ENCODE assay signal across 1 cellular context in genomic region chr14:102235275-102235897, GRCh38.
TF ChIP-seq lines count a peak whose summit lies in the region.

No MANE protein-coding gene starts in this region.

TF ChIP-seq in HepG2, 621 proteins besides CTCF, POLR2A, EP300 and RAD21 (continued from another document and continues in another):
- TF ChIP-seq, protein P1, sequence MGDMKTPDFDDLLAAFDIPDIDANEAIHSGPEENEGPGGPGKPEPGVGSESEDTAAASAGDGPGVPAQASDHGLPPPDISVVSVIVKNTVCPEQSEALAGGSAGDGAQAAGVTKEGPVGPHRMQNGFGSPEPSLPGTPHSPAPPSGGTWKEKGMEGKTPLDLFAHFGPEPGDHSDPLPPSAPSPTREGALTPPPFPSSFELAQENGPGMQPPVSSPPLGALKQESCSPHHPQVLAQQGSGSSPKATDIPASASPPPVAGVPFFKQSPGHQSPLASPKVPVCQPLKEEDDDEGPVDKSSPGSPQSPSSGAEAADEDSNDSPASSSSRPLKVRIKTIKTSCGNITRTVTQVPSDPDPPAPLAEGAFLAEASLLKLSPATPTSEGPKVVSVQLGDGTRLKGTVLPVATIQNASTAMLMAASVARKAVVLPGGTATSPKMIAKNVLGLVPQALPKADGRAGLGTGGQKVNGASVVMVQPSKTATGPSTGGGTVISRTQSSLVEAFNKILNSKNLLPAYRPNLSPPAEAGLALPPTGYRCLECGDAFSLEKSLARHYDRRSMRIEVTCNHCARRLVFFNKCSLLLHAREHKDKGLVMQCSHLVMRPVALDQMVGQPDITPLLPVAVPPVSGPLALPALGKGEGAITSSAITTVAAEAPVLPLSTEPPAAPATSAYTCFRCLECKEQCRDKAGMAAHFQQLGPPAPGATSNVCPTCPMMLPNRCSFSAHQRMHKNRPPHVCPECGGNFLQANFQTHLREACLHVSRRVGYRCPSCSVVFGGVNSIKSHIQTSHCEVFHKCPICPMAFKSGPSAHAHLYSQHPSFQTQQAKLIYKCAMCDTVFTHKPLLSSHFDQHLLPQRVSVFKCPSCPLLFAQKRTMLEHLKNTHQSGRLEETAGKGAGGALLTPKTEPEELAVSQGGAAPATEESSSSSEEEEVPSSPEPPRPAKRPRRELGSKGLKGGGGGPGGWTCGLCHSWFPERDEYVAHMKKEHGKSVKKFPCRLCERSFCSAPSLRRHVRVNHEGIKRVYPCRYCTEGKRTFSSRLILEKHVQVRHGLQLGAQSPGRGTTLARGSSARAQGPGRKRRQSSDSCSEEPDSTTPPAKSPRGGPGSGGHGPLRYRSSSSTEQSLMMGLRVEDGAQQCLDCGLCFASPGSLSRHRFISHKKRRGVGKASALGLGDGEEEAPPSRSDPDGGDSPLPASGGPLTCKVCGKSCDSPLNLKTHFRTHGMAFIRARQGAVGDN (CRISPR knock-in tag; IDR thresholded peaks at IDR 0.05) = peak; percentile 51; the same call in 1 of the 2 replicates
- TF ChIP-seq ZNF83 (CRISPR knock-in tag; IDR thresholded peaks at IDR 0.05; ENCODE audit: borderline replicate concordance) (no peak), HDAC6 (IDR thresholded peaks at IDR 0.05; ENCODE audit: low read depth, low read length) (no peak), ZNF782 (CRISPR knock-in tag; IDR thresholded peaks at IDR 0.05; ENCODE audit: borderline replicate concordance) (no peak), GLI4 (CRISPR knock-in tag; IDR thresholded peaks at IDR 0.05; ENCODE audit: borderline replicate concordance) (no peak), ZNF20 (CRISPR knock-in tag; IDR thresholded peaks at IDR 0.05) (no peak), PHF21A (CRISPR knock-in tag; IDR thresholded peaks at IDR 0.05) (no peak), MEIS2 (CRISPR knock-in tag; IDR thresholded peaks at IDR 0.05) (no peak), RFX5 (IDR thresholded peaks at IDR 0.05; ENCODE audit: low read depth, low read length) (no peak), ZFP1 (CRISPR knock-in tag; IDR thresholded peaks at IDR 0.05) (no peak), KMT2B (CRISPR knock-in tag; IDR thresholded peaks at IDR 0.05) (0 out of 2 replicates have a peak, but pooled peaks have one; percentile 43), CC2D1A (CRISPR knock-in tag; IDR thresholded peaks at IDR 0.05) (no peak), CENPX (CRISPR knock-in tag; IDR thresholded peaks at IDR 0.05) (no peak), ZNF501 (CRISPR knock-in tag; IDR thresholded peaks at IDR 0.05) (peak; percentile 50; the same call in 1 of the 2 replicates), ZNF607 (CRISPR knock-in tag; IDR thresholded peaks at IDR 0.05; ENCODE audit: borderline replicate concordance) (no peak), ZNF646 (CRISPR knock-in tag; IDR thresholded peaks at IDR 0.05) (no peak), HNRNPK (IDR thresholded peaks at IDR 0.05; ENCODE audit: low read depth, low read length, poor library complexity, severe bottlenecking) (no peak), ZNF589 (CRISPR knock-in tag; conservative IDR thresholded peaks at IDR 0.05) (no peak), TRAFD1 (CRISPR knock-in tag; IDR thresholded peaks at IDR 0.05; ENCODE audit: borderline replicate concordance) (no peak), ZNF101 (CRISPR knock-in tag; IDR thresholded peaks at IDR 0.05; ENCODE audit: borderline replicate concordance, low read depth) (no peak), ZFX (CRISPR knock-in tag; IDR thresholded peaks at IDR 0.05; ENCODE audit: low read depth) (peak; percentile 78), ZNF703 (CRISPR knock-in tag; IDR thresholded peaks at IDR 0.05; ENCODE audit: borderline replicate concordance) (no peak), KLF12 (CRISPR knock-in tag; IDR thresholded peaks at IDR 0.05; ENCODE audit: borderline replicate concordance) (0 out of 2 replicates have a peak, but pooled peaks have one; percentile 34), ZFAT (CRISPR knock-in tag; conservative IDR thresholded peaks at IDR 0.05) (no peak), EED (CRISPR knock-in tag; IDR thresholded peaks at IDR 0.05) (no peak), ZFY (CRISPR knock-in tag; IDR thresholded peaks at IDR 0.05) (peak; percentile 53; the same call in 1 of the 2 replicates), MEIS1 (CRISPR knock-in tag; IDR thresholded peaks at IDR 0.05; ENCODE audit: borderline replicate concordance) (no peak), SYNCRIP (IDR thresholded peaks at IDR 0.05; ENCODE audit: insufficient read depth, low read depth, low read length) (no peak), HNF4A (CRISPR knock-in tag; IDR thresholded peaks at IDR 0.05) (no peak), ZNF788 (CRISPR knock-in tag; IDR thresholded peaks at IDR 0.05; ENCODE audit: borderline replicate concordance) (no peak), ZNF879 (CRISPR knock-in tag; IDR thresholded peaks at IDR 0.05) (no peak), ZNF576 (CRISPR knock-in tag; IDR thresholded peaks at IDR 0.05) (no peak), GATAD2A (CRISPR knock-in tag; IDR thresholded peaks at IDR 0.05) (peak; percentile 46; the same call in 1 of the 2 replicates), ZBTB40 (IDR thresholded peaks at IDR 0.05) (no peak), ZBTB40 (CRISPR knock-in tag; IDR thresholded peaks at IDR 0.05) (no peak)
- TF ChIP-seq, protein P2, sequence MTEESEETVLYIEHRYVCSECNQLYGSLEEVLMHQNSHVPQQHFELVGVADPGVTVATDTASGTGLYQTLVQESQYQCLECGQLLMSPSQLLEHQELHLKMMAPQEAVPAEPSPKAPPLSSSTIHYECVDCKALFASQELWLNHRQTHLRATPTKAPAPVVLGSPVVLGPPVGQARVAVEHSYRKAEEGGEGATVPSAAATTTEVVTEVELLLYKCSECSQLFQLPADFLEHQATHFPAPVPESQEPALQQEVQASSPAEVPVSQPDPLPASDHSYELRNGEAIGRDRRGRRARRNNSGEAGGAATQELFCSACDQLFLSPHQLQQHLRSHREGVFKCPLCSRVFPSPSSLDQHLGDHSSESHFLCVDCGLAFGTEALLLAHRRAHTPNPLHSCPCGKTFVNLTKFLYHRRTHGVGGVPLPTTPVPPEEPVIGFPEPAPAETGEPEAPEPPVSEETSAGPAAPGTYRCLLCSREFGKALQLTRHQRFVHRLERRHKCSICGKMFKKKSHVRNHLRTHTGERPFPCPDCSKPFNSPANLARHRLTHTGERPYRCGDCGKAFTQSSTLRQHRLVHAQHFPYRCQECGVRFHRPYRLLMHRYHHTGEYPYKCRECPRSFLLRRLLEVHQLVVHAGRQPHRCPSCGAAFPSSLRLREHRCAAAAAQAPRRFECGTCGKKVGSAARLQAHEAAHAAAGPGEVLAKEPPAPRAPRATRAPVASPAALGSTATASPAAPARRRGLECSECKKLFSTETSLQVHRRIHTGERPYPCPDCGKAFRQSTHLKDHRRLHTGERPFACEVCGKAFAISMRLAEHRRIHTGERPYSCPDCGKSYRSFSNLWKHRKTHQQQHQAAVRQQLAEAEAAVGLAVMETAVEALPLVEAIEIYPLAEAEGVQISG (CRISPR knock-in tag; IDR thresholded peaks at IDR 0.05) = 0 out of 2 replicates have a peak, but pooled peaks have one; percentile 26
